9 cellular contexts compared by ENCODE assay signal in the genomic region with DNA sequence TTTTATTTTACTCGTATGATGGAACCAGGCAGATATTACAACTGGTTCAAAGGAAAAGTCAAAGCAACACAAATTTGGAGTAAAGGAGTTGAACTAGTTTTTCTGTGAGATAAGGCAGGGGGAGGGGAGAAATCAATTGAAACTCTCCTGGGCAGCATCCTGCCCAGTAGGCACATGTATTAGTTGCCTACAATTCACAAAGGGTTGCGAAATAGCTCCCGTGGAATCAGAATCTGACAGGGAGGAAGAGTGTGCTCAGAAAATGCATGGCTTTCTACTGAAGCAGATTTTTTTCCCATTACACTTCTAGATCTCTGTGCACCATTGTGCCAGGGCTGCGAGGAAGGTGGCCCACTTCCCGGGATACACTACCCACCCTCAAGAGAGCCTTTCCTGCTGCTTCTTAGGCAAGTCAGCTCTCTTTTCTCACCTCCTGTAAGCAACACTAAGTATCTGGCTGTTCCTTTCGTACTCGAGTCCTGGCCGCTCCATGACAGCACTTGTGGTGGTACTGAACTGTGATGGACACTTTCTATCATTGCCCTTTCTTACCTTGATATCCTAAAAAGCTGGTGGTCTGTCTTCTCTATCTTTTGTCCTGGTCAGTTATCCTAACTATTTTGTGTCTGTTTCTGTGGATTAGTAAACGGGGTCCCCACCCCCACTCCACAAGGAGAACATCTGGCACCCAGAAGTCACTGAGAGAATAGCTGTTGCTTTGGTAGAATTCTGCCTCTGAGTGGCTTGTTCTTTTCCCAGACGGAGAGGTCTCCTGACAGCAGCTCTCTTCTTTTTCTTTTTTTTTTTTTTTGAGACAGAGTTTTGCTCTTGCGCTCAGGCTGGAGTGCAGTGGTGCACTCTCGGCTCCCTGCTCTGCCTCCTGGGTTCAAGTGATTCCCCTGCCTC.
DNase-seq lines count a peak whose midpoint lies in the region; ATAC-seq, FAIRE-seq and TF ChIP-seq lines count a peak whose summit lies in the region.
"Had no signal": no experiment of that assay in that cellular context is flagged by ENCODE, and none has a peak within 500 bp of the region (broad histone marks: within the 10 kb centered on the region; RNA-seq: fewer than 3 reads in every experiment).

No MANE protein-coding gene starts in this region.

- H3K27ac ChIP-seq in A549 (peak overlapping the region; percentile 73 to 87), MM.1S (ENCODE audit: low read length) (peak overlapping the region; percentile 94)
- H3K27ac ChIP-seq: VCaP had no signal

- DNase-seq in A549 (ENCODE audit: low read depth in 1 of 2, low spot score in 1 of 2) = no peak
- DNase-seq in MM.1S = peak; percentile 63
- DNase-seq in GOT3 (lab: John Stamatoyannopoulos, UW) = no peak
- DNase-seq in kidney glomerular epithelial cell (lab: John Stamatoyannopoulos, UW) = no peak
- DNase-seq in A172 (ENCODE audit: low spot score) = no peak
- no peak for DNase-seq in H4 (ENCODE audit: low spot score)

- H3K27me3 ChIP-seq in MM.1S (replicated peaks; ENCODE audit: insufficient read depth, low read length) = no peaks in the 10 kb centered on the region

- H3K9me2 ChIP-seq in MM.1S (replicated peaks; ENCODE audit: insufficient read depth, low read length) = no peaks in the 10 kb centered on the region

- peak overlapping the region; percentile 45 for H3K4me2 ChIP-seq in A549
- peak overlapping the region; percentile 71 for H3K4me2 ChIP-seq in MM.1S (ENCODE audit: low read depth, low read length)

- no peak for TF ChIP-seq CTCF in A549 (IDR thresholded peaks at IDR 0.05)
- no peak for TF ChIP-seq CTCF in MM.1S (IDR thresholded peaks at IDR 0.05; ENCODE audit: low read length)

- H3K9me3 ChIP-seq in A549 (no peaks in the 10 kb centered on the region), MM.1S (replicated peaks; ENCODE audit: insufficient read depth, low read length) (no peaks in the 10 kb centered on the region)

- FAIRE-seq in A549 (lab: Jason Lieb, UNC) = no peak

- H3F3A ChIP-seq in MM.1S (ENCODE audit: insufficient read depth, low read length) = peaks cover 69% of the 10 kb centered on the region

- ATAC-seq in A549 = no peak
- ATAC-seq in esophagus mucosa = peak; percentile 60

- peak overlapping the region; percentile 80 for H3K9ac ChIP-seq in MM.1S (ENCODE audit: low read length)

- TF ChIP-seq EP300 in A549 (IDR thresholded peaks at IDR 0.05) = no peak

- no peaks in the 10 kb centered on the region for H4K20me1 ChIP-seq in MM.1S (ENCODE audit: insufficient read depth, low read length)

- 78% methylated on average over 12 of the region's 12 CpGs for WGBS in A549 (ENCODE audit: missing lambda C conversion rate)

- H3K4me1 ChIP-seq in A549 = peaks cover 36% of the 10 kb centered on the region
- H3K4me1 ChIP-seq in MM.1S (ENCODE audit: low read length) = peaks cover 81% of the 10 kb centered on the region

- H3K79me2 ChIP-seq in MM.1S (ENCODE audit: low read length) = peaks cover 82% of the 10 kb centered on the region

- H2AFZ ChIP-seq in MM.1S (ENCODE audit: low read length) = no peak overlapping the region

- POLR2A ChIA-PET in A549 (lab: Yijun Ruan, JAX) = no interaction called here

- CTCF ChIA-PET in A549 (lab: Yijun Ruan, JAX) = interaction anchor here (0.9 to 1.5 kb wide), 2 partner anchors 10 to 19 kb away, joined by 3 read pairs; no protein-coding TSS in a partner anchor

- H3K4me3 ChIP-seq in A549 = no peak overlapping the region
- H3K4me3 ChIP-seq in MM.1S (ENCODE audit: low read length) = peak overlapping the region; percentile 35

- H3K36me3 ChIP-seq in MM.1S (replicated peaks; ENCODE audit: insufficient read depth, low read length) = peaks cover 14% of the 10 kb centered on the region

- TF ChIP-seq POLR2A in A549 (IDR thresholded peaks at IDR 0.05; ENCODE audit: low read length) (no peak), GM19193 (IDR thresholded peaks at IDR 0.05; ENCODE audit: extremely low read depth, insufficient read depth, insufficient read length) (peak; percentile 45)

- no peak for TF ChIP-seq RAD21 in A549 (conservative IDR thresholded peaks at IDR 0.05 in 1 of 2, IDR thresholded peaks at IDR 0.05 in 1 of 2)

TF ChIP-seq in A549, 52 proteins besides CTCF, POLR2A, EP300 and RAD21:
- TF ChIP-seq, protein P1, sequence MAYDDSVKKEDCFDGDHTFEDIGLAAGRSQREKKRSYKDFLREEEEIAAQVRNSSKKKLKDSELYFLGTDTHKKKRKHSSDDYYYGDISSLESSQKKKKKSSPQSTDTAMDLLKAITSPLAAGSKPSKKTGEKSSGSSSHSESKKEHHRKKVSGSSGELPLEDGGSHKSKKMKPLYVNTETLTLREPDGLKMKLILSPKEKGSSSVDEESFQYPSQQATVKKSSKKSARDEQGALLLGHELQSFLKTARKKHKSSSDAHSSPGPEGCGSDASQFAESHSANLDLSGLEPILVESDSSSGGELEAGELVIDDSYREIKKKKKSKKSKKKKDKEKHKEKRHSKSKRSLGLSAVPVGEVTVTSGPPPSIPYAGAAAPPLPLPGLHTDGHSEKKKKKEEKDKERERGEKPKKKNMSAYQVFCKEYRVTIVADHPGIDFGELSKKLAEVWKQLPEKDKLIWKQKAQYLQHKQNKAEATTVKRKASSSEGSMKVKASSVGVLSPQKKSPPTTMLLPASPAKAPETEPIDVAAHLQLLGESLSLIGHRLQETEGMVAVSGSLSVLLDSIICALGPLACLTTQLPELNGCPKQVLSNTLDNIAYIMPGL (CRISPR knock-in tag; IDR thresholded peaks at IDR 0.05; ENCODE audit: borderline replicate concordance) = no peak
- peak; percentile 82 to 87 for TF ChIP-seq CEBPB (IDR thresholded peaks at IDR 0.05)
TF ChIP-seq in A549: peak in this region for 1.
